22 cellular contexts compared by ENCODE assay signal in the genomic region with DNA sequence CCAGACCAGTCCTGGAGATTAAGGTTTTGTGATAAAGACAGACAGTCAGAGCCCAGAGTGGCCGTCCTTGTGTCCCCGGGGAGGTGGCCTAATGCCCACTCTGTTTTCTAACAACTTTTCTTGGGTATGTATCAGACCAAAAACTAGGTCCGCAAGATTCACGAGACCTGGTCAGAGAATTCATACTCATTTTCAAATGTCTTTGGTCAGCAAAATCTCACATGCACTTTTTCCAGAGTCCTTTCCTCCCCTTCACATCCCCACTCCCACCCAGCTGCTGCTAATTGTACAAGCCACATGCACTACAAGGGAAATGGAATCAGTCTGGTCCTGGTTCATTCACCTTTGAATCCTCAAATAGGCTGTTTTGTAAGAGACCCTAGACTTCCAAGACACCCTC.
DNase-seq lines count a peak whose midpoint lies in the region; ATAC-seq, FAIRE-seq and TF ChIP-seq lines count a peak whose summit lies in the region.
"Had no signal": no experiment of that assay in that cellular context is flagged by ENCODE, and none has a peak within 500 bp of the region (broad histone marks: within the 10 kb centered on the region; RNA-seq: fewer than 3 reads in every experiment).

No MANE protein-coding gene starts in this region.

- CTCF ChIA-PET in A549 (lab: Yijun Ruan, JAX), result interaction anchor here (1.8 to 3.5 kb wide), 4 partner anchors 9 to 179 kb away, joined by 6 to 40 read pairs (median 11); a partner anchor contains a TSS
- CTCF ChIA-PET in IMR-90 (lab: Yijun Ruan, JAX), result no interaction called here
- CTCF ChIA-PET in K562 (lab: Yijun Ruan, JAX; ENCODE audit: low intra/inter-chr PET ratio), result no interaction called here
- CTCF ChIA-PET in mammary epithelial cell (lab: Charles Lee; ENCODE audit: low non-redundant PET), result no interaction called here

- H3K27me3 ChIP-seq in BLaER1, result no peaks in the 10 kb centered on the region
- peaks cover 2% of the 10 kb centered on the region; the same call in 1 of the 2 replicates for H3K27me3 ChIP-seq in IMR-90 (ENCODE audit: control insufficient read depth, insufficient read depth, low read length)
- H3K27me3 ChIP-seq in K562 (ENCODE audit: control insufficient read depth in 2 of 2, insufficient read depth in 2 of 2, low read length in 2 of 2), result peaks cover 5 to 22% of the 10 kb centered on the region in 2 experiments; a peak in 4 of 5 replicates
- no peaks in the 10 kb centered on the region for H3K27me3 ChIP-seq in mammary epithelial cell (ENCODE audit: insufficient read depth, low read length)

- no peak overlapping the region for H2BK20ac ChIP-seq in IMR-90 (ENCODE audit: low read depth, low read length)

- H2BK15ac ChIP-seq in IMR-90 (ENCODE audit: low read depth, low read length), result no peak overlapping the region

- no peak overlapping the region for H4K5ac ChIP-seq in IMR-90 (ENCODE audit: low read depth, low read length)

- TF ChIP-seq CTCF in A549 (IDR thresholded peaks at IDR 0.05) (no peak), IMR-90 (conservative IDR thresholded peaks at IDR 0.05; ENCODE audit: low read depth, low read length) (no peak), K562 (IDR thresholded peaks at IDR 0.05 in 2 of 3, conservative IDR thresholded peaks at IDR 0.05 in 1 of 3; ENCODE audit: insufficient read depth in 2 of 3, low read depth in 1 of 3, low read length in 3 of 3) (no peak), mammary epithelial cell (conservative IDR thresholded peaks at IDR 0.05 in 1 of 2, IDR thresholded peaks at IDR 0.05 in 1 of 2; ENCODE audit: extremely low read depth in 1 of 2, insufficient read depth in 1 of 2, low read depth in 1 of 2, low read length in 2 of 2) (no peak)

- TF ChIP-seq POLR2A in A549 (IDR thresholded peaks at IDR 0.05; ENCODE audit: low read length), result no peak
- TF ChIP-seq POLR2A in IMR-90 (IDR thresholded peaks at IDR 0.05; ENCODE audit: low read depth, low read length), result no peak
- TF ChIP-seq POLR2A in K562 (conservative IDR thresholded peaks at IDR 0.05), result no peak

- H3K4ac ChIP-seq in IMR-90 (ENCODE audit: low read depth, low read length), result no peak overlapping the region

- H3K79me1 ChIP-seq in IMR-90 (ENCODE audit: low read depth in 1 of 2, low read length in 2 of 2), result no peaks in the 10 kb centered on the region

- H2AFZ ChIP-seq in IMR-90 (replicated peaks; ENCODE audit: low read length, poor library complexity), result no peak overlapping the region
- H2AFZ ChIP-seq in K562 (ENCODE audit: low read depth, low read length), result no peak overlapping the region
- no peak overlapping the region for H2AFZ ChIP-seq in mammary epithelial cell (ENCODE audit: low read depth, low read length)

- dilution Hi-C loops in IMR-90 (cut with HindIII; ENCODE audit: low sequenced_read_pairs, unreplicated experiment), result no loop called here
- dilution Hi-C loops in mammary epithelial cell (cut with HindIII; ENCODE audit: low sequenced_read_pairs), result no loop called here

- H3K14ac ChIP-seq in IMR-90 (replicated peaks; ENCODE audit: low read depth, low read length), result no peak overlapping the region

- intact Hi-C loops in IMR-90 (cut with micrococcal nuclease) (no loop called here), K562 (cut with micrococcal nuclease) (no loop called here), mammary epithelial cell (cut with micrococcal nuclease) (no loop called here)

- WGBS in A549 (ENCODE audit: missing lambda C conversion rate), result 59% methylated on average over 4 of the region's 4 CpGs
- 95% methylated on average over 4 of the region's 4 CpGs; no CpG with 5 or more reads in 1 of the 2 experiments for WGBS in IMR-90 (ENCODE audit: extremely low coverage in 2 of 2, insufficient read length in 1 of 2), 2 experiments
- WGBS in K562 (ENCODE audit: insufficient coverage, low coverage, missing lambda C conversion rate), result 4% methylated on average over 4 of the region's 4 CpGs
- 88% methylated on average over 4 of the region's 4 CpGs for WGBS in mammary epithelial cell (ENCODE audit: low coverage, missing lambda C conversion rate)

- H3K9me1 ChIP-seq in IMR-90 (ENCODE audit: insufficient read depth, low read length), result no peaks in the 10 kb centered on the region
- H3K9me1 ChIP-seq in K562 (ENCODE audit: control insufficient read depth, insufficient read depth, low read length), result no peaks in the 10 kb centered on the region

- no peaks in the 10 kb centered on the region for H3K9me3 Mint-ChIP-seq in stimulated activated memory B cell treated with anti-CD40 and anti-IgM and Interleukin-4, amounts not matched to agents 10 μg/mL and 1 μg/mL and 100 μg/mL, for 72 hours
- H3K9me3 Mint-ChIP-seq in stimulated activated naive CD8-positive, alpha-beta T cell treated with anti-CD3 and anti-CD28 coated beads, Interleukin-15, amount 100 ng/mL, for 72 hours, result no peaks in the 10 kb centered on the region
- H3K9me3 Mint-ChIP-seq: CD4-positive, alpha-beta T cell; CD8-positive, alpha-beta T cell had no signal

- POLR2A ChIA-PET in A549 (lab: Yijun Ruan, JAX), result no interaction called here
- POLR2A ChIA-PET in IMR-90 (lab: Charles Lee; ENCODE audit: unreplicated experiment), result interaction anchor here (0.5 kb wide), 1 partner anchor 17 kb away, joined by 4 read pairs; no protein-coding TSS in a partner anchor
- POLR2A ChIA-PET in K562 (lab: Yijun Ruan, JAX), result interaction anchor here (0.6 to 1.0 kb wide), 3 partner anchors 9 to 376 kb away, joined by 3 read pairs; no protein-coding TSS in a partner anchor

- no peaks in the 10 kb centered on the region for H3K36me3 ChIP-seq in BLaER1
- H3K36me3 ChIP-seq in IMR-90 (ENCODE audit: control insufficient read depth, insufficient read depth, low read length), result no peaks in the 10 kb centered on the region
- H3K36me3 ChIP-seq in K562 (ENCODE audit: control insufficient read depth, insufficient read depth, low read length), result no peaks in the 10 kb centered on the region
- H3K36me3 ChIP-seq in mammary epithelial cell (ENCODE audit: insufficient read depth, low read length), result no peaks in the 10 kb centered on the region

- H3K4me3 ChIP-seq in A549, result no peak overlapping the region
- no peak overlapping the region for H3K4me3 ChIP-seq in BLaER1
- no peak overlapping the region for H3K4me3 ChIP-seq in IMR-90 (ENCODE audit: insufficient read depth, low read depth, low read length)
- H3K4me3 ChIP-seq in K562, result no peak overlapping the region
- H3K4me3 ChIP-seq in mammary epithelial cell (replicated peaks in 1 of 3; ENCODE audit: insufficient read depth in 1 of 3, low read depth in 2 of 3, low read length in 3 of 3), result no peak overlapping the region

- FAIRE-seq in A549 (lab: Jason Lieb, UNC) (no peak), K562 (lab: Jason Lieb, UNC) (no peak)
- FAIRE-seq: A204.1, D721Med, G401.6, GM12891 had no signal

- H3K4me3 Mint-ChIP-seq in stimulated activated memory B cell treated with anti-CD40 and anti-IgM and Interleukin-4, amounts not matched to agents 10 μg/mL and 1 μg/mL and 100 μg/mL, for 72 hours, result no peak overlapping the region
- no peak overlapping the region for H3K4me3 Mint-ChIP-seq in stimulated activated naive CD8-positive, alpha-beta T cell treated with anti-CD3 and anti-CD28 coated beads, Interleukin-15, amount 100 ng/mL, for 72 hours
- H3K4me3 Mint-ChIP-seq: B cell; CD4-positive, alpha-beta T cell; CD8-positive, alpha-beta T cell had no signal

- H4K20me1 ChIP-seq in BLaER1 (no peaks in the 10 kb centered on the region), IMR-90 (ENCODE audit: insufficient read depth, low read length) (no peaks in the 10 kb centered on the region), K562 (replicated peaks; ENCODE audit: control insufficient read depth, insufficient read depth, low read length) (no peaks in the 10 kb centered on the region), mammary epithelial cell (ENCODE audit: insufficient read depth, low read length) (no peaks in the 10 kb centered on the region)

- TF ChIP-seq RAD21 in A549 (conservative IDR thresholded peaks at IDR 0.05 in 1 of 2, IDR thresholded peaks at IDR 0.05 in 1 of 2), result no peak
- no peak for TF ChIP-seq RAD21 in IMR-90 (IDR thresholded peaks at IDR 0.05; ENCODE audit: low read length)
- TF ChIP-seq RAD21 in K562 (CRISPR knock-in tag; conservative IDR thresholded peaks at IDR 0.05 in 1 of 2, IDR thresholded peaks at IDR 0.05 in 1 of 2), result no peak

- H3K27ac ChIP-seq in A549 (no peak overlapping the region), BLaER1 (peak overlapping the region; percentile 39), IMR-90 (ENCODE audit: insufficient read depth, low read length) (no peak overlapping the region), K562 (ENCODE audit: extremely low read depth, low read depth, low read length) (no peak overlapping the region), mammary epithelial cell (ENCODE audit: insufficient read depth, low read depth, low read length) (no peak overlapping the region)
- H3K27ac ChIP-seq: C4-2B had no signal

- no peak overlapping the region for H4K91ac ChIP-seq in IMR-90 (ENCODE audit: insufficient read depth, low read depth, low read length)

- H3K79me2 ChIP-seq in K562 (ENCODE audit: control insufficient read depth, insufficient read depth, low read length) (no peaks in the 10 kb centered on the region), mammary epithelial cell (ENCODE audit: insufficient read depth, low read length) (no peaks in the 10 kb centered on the region)

- in situ Hi-C loops in IMR-90 (cut with MboI; ENCODE audit: low sequenced_read_pairs), result loop anchor here (10.0 kb wide), 2 partner anchors 47 to 177 kb away; a partner anchor contains a TSS
- in situ Hi-C loops in K562 (cut with MboI), result no loop called here
- in situ Hi-C loops in mammary epithelial cell (cut with MboI; ENCODE audit: low sequenced_read_pairs in 2 of 2), result no loop called here

- no peak overlapping the region for H3K56ac ChIP-seq in IMR-90 (ENCODE audit: extremely low read depth, insufficient read depth, low read length)

- H2BK120ac ChIP-seq in IMR-90 (ENCODE audit: low read depth, low read length), result no peak overlapping the region

- H2AK5ac ChIP-seq in IMR-90 (ENCODE audit: low read depth, low read length), result no peak overlapping the region

- H3K4me2 ChIP-seq in A549, result no peak overlapping the region
- peak overlapping the region; percentile 17; the same call in 1 of the 2 replicates for H3K4me2 ChIP-seq in BLaER1
- H3K4me2 ChIP-seq in IMR-90 (ENCODE audit: low read depth, low read length), result no peak overlapping the region
- H3K4me2 ChIP-seq in K562 (ENCODE audit: insufficient read depth, low read length), result no peak overlapping the region
- no peak overlapping the region for H3K4me2 ChIP-seq in mammary epithelial cell (ENCODE audit: insufficient read depth, low read depth, low read length)

- TF ChIP-seq EP300 in A549 (IDR thresholded peaks at IDR 0.05) (no peak), K562 (IDR thresholded peaks at IDR 0.05; ENCODE audit: low read length) (no peak)

- H3K36me3 Mint-ChIP-seq in stimulated activated memory B cell treated with anti-CD40 and anti-IgM and Interleukin-4, amounts not matched to agents 10 μg/mL and 1 μg/mL and 100 μg/mL, for 72 hours, result no peaks in the 10 kb centered on the region
- H3K36me3 Mint-ChIP-seq: CD8-positive, alpha-beta T cell had no signal

- H3K4me1 ChIP-seq in A549, result no peaks in the 10 kb centered on the region
- H3K4me1 ChIP-seq in BLaER1, result peaks cover 73% of the 10 kb centered on the region
- no peaks in the 10 kb centered on the region for H3K4me1 ChIP-seq in IMR-90 (ENCODE audit: control insufficient read depth, insufficient read depth, low read length)
- peaks cover 0 to 7% of the 10 kb centered on the region in 2 experiments; a peak in 2 of 5 replicates for H3K4me1 ChIP-seq in K562 (replicated peaks in 1 of 2; ENCODE audit: control insufficient read depth in 2 of 2, insufficient read depth in 2 of 2, low read length in 2 of 2)
- no peaks in the 10 kb centered on the region for H3K4me1 ChIP-seq in mammary epithelial cell (ENCODE audit: insufficient read depth, low read length)
- H3K4me1 ChIP-seq: Caco-2 had no signal

- H2AK9ac ChIP-seq in IMR-90 (replicated peaks; ENCODE audit: low read depth, low read length, poor library complexity), result no peak overlapping the region

- H3K18ac ChIP-seq in IMR-90 (ENCODE audit: low read depth, low read length), result no peak overlapping the region

- peaks cover 12% of the 10 kb centered on the region for H3K27me3 Mint-ChIP-seq in stimulated activated memory B cell treated with anti-CD40 and anti-IgM and Interleukin-4, amounts not matched to agents 10 μg/mL and 1 μg/mL and 100 μg/mL, for 72 hours
- H3K27me3 Mint-ChIP-seq in stimulated activated naive CD8-positive, alpha-beta T cell treated with anti-CD3 and anti-CD28 coated beads, Interleukin-15, amount 100 ng/mL, for 72 hours, result no peaks in the 10 kb centered on the region
- H3K27me3 Mint-ChIP-seq: CD4-positive, alpha-beta T cell had no signal

- no peak overlapping the region for H3K9ac ChIP-seq in BLaER1
- H3K9ac ChIP-seq in IMR-90 (ENCODE audit: low read depth, low read length), result no peak overlapping the region
- no peak overlapping the region for H3K9ac ChIP-seq in K562 (ENCODE audit: insufficient read depth in 1 of 2, low read depth in 2 of 2, low read length in 2 of 2)
- H3K9ac ChIP-seq in mammary epithelial cell (ENCODE audit: insufficient read depth, low read length), result no peak overlapping the region

- no peak overlapping the region; a peak in 1 of 4 replicates for H4K8ac ChIP-seq in IMR-90 (ENCODE audit: low read depth in 2 of 2, low read length in 2 of 2)

- no peaks in the 10 kb centered on the region for H3K4me1 Mint-ChIP-seq in stimulated activated memory B cell treated with anti-CD40 and anti-IgM and Interleukin-4, amounts not matched to agents 10 μg/mL and 1 μg/mL and 100 μg/mL, for 72 hours
- no peaks in the 10 kb centered on the region for H3K4me1 Mint-ChIP-seq in stimulated activated naive CD8-positive, alpha-beta T cell treated with anti-CD3 and anti-CD28 coated beads, Interleukin-15, amount 100 ng/mL, for 72 hours
- H3K4me1 Mint-ChIP-seq: B cell had no signal

- no peaks in the 10 kb centered on the region for H3K9me3 ChIP-seq in A549
- peaks cover 4% of the 10 kb centered on the region; the same call in 1 of the 2 replicates for H3K9me3 ChIP-seq in BLaER1
- no peaks in the 10 kb centered on the region for H3K9me3 ChIP-seq in IMR-90 (ENCODE audit: control insufficient read depth, insufficient read depth, low read length)
- no peaks in the 10 kb centered on the region for H3K9me3 ChIP-seq in K562 (replicated peaks; ENCODE audit: control insufficient read depth, insufficient read depth, low read depth, low read length)
- no peaks in the 10 kb centered on the region for H3K9me3 ChIP-seq in mammary epithelial cell (replicated peaks; ENCODE audit: insufficient read depth, low read length)
- H3K9me3 ChIP-seq: Caco-2 had no signal

- DNase-seq in A549 (ENCODE audit: low read depth in 1 of 2, low spot score in 1 of 2) (no peak), IMR-90 (no peak), K562 (ENCODE audit: extremely low read depth in 1 of 4, low spot score in 3 of 4) (no peak), mammary epithelial cell (no peak), NCI-H774 (lab: John Stamatoyannopoulos, UW) (no peak)
- no peak for DNase-seq in stimulated activated naive CD8-positive, alpha-beta T cell treated with anti-CD3 and anti-CD28 coated beads, Interleukin-15, amount 100 ng/mL, for 72 hours
- DNase-seq: 8988T; AML-193; Caco-2; Calu3; CD4-positive, alpha-beta T cell; CD8-positive, alpha-beta T cell; DMS79 treated with DMSO at 0.1 percent for 48 hours; GF-D8 had no signal

- H3K23ac ChIP-seq in IMR-90 (ENCODE audit: low read depth, low read length), result no peak overlapping the region; the same call in 1 of the 2 replicates

- no peak for ATAC-seq in A549
- no peak for ATAC-seq in IMR-90 (ENCODE audit: low read depth)
- ATAC-seq in K562, result no peak
- no peak for ATAC-seq in stimulated activated memory B cell treated with anti-CD40 and anti-IgM and Interleukin-4, amounts not matched to agents 10 μg/mL and 1 μg/mL and 100 μg/mL, for 72 hours
- ATAC-seq in stimulated activated naive CD8-positive, alpha-beta T cell treated with anti-CD3 and anti-CD28 coated beads, Interleukin-15, amount 100 ng/mL, for 72 hours, result no peak
- ATAC-seq: CD8-positive, alpha-beta T cell had no signal

- BruUV-seq in IMR-90 (replicated peaks; lab: Mats Ljungman, UMichigan) (no TSS peak), K562 (replicated peaks; lab: Mats Ljungman, UMichigan) (no TSS peak), mammary epithelial cell (replicated peaks; lab: Mats Ljungman, UMichigan) (no TSS peak)

- H2BK5ac ChIP-seq in IMR-90 (ENCODE audit: low read depth, low read length, poor library complexity, severe bottlenecking), result no peak overlapping the region

- H3K27ac Mint-ChIP-seq in stimulated activated memory B cell treated with anti-CD40 and anti-IgM and Interleukin-4, amounts not matched to agents 10 μg/mL and 1 μg/mL and 100 μg/mL, for 72 hours, result no peak overlapping the region
- H3K27ac Mint-ChIP-seq in stimulated activated naive CD8-positive, alpha-beta T cell treated with anti-CD3 and anti-CD28 coated beads, Interleukin-15, amount 100 ng/mL, for 72 hours, result no peak overlapping the region
- H3K27ac Mint-ChIP-seq: B cell; CD4-positive, alpha-beta T cell; CD8-positive, alpha-beta T cell had no signal
